ENCODE assay signal across 8 cellular contexts in the genomic region with DNA sequence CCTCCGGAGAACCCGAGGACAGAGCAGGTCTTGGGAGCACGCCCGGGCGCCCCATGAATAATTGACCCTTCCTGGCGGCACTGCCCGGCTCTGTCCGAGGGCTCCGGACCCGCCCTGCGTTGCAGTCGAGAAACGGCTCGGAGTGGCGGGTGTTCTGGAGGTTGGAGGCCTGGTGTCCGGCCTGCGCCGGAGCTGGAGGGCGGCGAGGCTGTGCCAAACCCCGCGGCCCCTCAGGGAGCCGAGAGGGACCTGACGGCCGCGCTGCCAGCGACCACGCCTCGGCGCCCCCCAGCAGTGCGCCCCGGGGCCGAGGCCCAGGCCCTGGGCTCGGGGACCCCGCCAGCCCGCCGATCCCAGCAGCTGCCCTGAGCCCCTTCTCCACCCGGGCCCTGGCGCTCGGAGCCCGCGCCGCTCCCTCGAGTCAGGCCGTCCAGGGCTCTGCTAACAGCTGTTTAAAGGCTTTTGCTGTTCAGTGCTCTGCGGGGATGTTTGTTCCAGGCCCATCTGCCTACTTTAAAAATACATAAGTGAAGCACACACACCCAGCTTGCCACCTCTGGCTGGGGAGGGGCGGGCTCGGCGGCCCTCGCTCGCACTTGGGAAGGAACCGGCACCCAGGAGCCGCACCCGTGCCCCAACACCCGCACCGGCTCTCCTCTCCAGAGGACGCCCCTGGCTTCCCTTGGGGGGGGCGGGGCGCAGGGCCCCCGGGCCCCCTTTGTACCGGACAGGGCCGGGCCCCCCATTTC. TPM values are rescaled to one million over a fixed set of nuclear protein-coding genes. Genes with fewer than 3 reads are reported as not detected.
DNase-seq lines count a peak whose midpoint lies in the region; ATAC-seq and TF ChIP-seq lines count a peak whose summit lies in the region.

No MANE protein-coding gene starts in this region.

- no peaks in the 10 kb centered on the region for H3K36me3 ChIP-seq in SU-DHL-6 (ENCODE audit: low read length)

- peak overlapping the region; percentile 69 for H3K27ac ChIP-seq in 22Rv1
- no peak overlapping the region for H3K27ac ChIP-seq in SU-DHL-6 (ENCODE audit: low read depth, low read length)

- H3K9me3 ChIP-seq in SU-DHL-6 (ENCODE audit: insufficient read depth, low read length) = no peaks in the 10 kb centered on the region

- H3K79me2 ChIP-seq in SU-DHL-6 (ENCODE audit: insufficient read depth, low read length) = no peaks in the 10 kb centered on the region

- H3K4me3 ChIP-seq in GM12875 (ENCODE audit: low read depth, low read length) (peak overlapping the region; percentile 77), SU-DHL-6 (ENCODE audit: insufficient read depth, low read length, poor library complexity, severe bottlenecking) (peak overlapping the region; percentile 65), epithelial cell of proximal tubule (ENCODE audit: low read depth, low read length) (peak overlapping the region; percentile 71)

- peak; percentile 8 to 13 for ATAC-seq in naive B cell (ENCODE audit: low read depth in 2 of 2)
- no peak for ATAC-seq in HG03439 (IDR thresholded peaks at IDR 0.05; ENCODE audit: unreplicated experiment)
- no peak for ATAC-seq in GM19463 (IDR thresholded peaks at IDR 0.05; ENCODE audit: unreplicated experiment)
- ATAC-seq in HG02840 (IDR thresholded peaks at IDR 0.05; ENCODE audit: low FRiP score, unreplicated experiment) = no peak

- H3F3A ChIP-seq in SU-DHL-6 (ENCODE audit: insufficient read depth) = 0 out of 2 replicates have a peak, but pooled peaks cover 7% of the 10 kb centered on the region

- H4K20me1 ChIP-seq in SU-DHL-6 (ENCODE audit: low read depth, low read length) = no peaks in the 10 kb centered on the region

- H3K27ac Mint-ChIP-seq in naive B cell = peak overlapping the region in 5 of 6 donors; percentile 95 to 98 (median 97)

- no peaks in the 10 kb centered on the region for H3K9me3 Mint-ChIP-seq in naive B cell

- H3K4me2 ChIP-seq in SU-DHL-6 (ENCODE audit: low read depth, low read length, poor library complexity, severe bottlenecking) = peak overlapping the region; percentile 98

- no peak for TF ChIP-seq CTCF in 22Rv1 (IDR thresholded peaks at IDR 0.05)
- no peak for TF ChIP-seq CTCF in GM12875 (IDR thresholded peaks at IDR 0.05; ENCODE audit: borderline replicate concordance, insufficient read depth, low read depth, low read length)
- no peak for TF ChIP-seq CTCF in SU-DHL-6 (IDR thresholded peaks at IDR 0.05; ENCODE audit: insufficient read depth, low read length, poor library complexity, severe bottlenecking)
- no peak for TF ChIP-seq CTCF in epithelial cell of proximal tubule (conservative IDR thresholded peaks at IDR 0.05; ENCODE audit: low read depth, low read length)

- H3K36me3 Mint-ChIP-seq in naive B cell = peaks cover 5 to 12% of the 10 kb centered on the region in 2 donors

- DNase-seq in epithelial cell of proximal tubule (ENCODE audit: low read depth) = no peak
- peak; percentile 32 for DNase-seq in naive B cell

- no peaks in the 10 kb centered on the region for H3K27me3 ChIP-seq in SU-DHL-6 (ENCODE audit: low read length)

- peak overlapping the region; percentile 92 to 99 (median 98) for H3K4me3 Mint-ChIP-seq in naive B cell

- peak overlapping the region; percentile 78 for H2AFZ ChIP-seq in SU-DHL-6 (ENCODE audit: low read depth, low read length, severe bottlenecking)

- H3K4me1 Mint-ChIP-seq in naive B cell = peaks cover 34 to 44% (median 39%) of the 10 kb centered on the region in 3 donors

- H3K9me2 ChIP-seq in SU-DHL-6 (replicated peaks; ENCODE audit: insufficient read depth, low read length) = no peaks in the 10 kb centered on the region

- H3K9ac ChIP-seq in SU-DHL-6 (ENCODE audit: low read length) = peak overlapping the region; percentile 55

- H3K27me3 Mint-ChIP-seq in naive B cell = no peaks in the 10 kb centered on the region

RNA-seq across cellular contexts. Expression of gene ZNF710, which starts 0.8 kb away (rescaled TPM):
- 11.4 and 19.9 TPM in 2 replicates for total RNA-seq in epithelial cell of proximal tubule
- polyA plus RNA-seq in naive B cell (ENCODE audit: low read depth in 6 of 6) = 1 to 10 TPM in 5 of 6 donors, under 1 TPM in 1; 0.64 to 2.4 (median 2.0) TPM

Comparison
In these comparisons a context has a peak if more than half of its experiments do, and no peak if none do; other contexts are left out.
1. ATAC-seq: peak in naive B cell (2 of 2); none in HG03439 (single experiment), GM19463 (single experiment) and HG02840 (single experiment).
2. Peak in every context shown above with its lines, with median percentiles within 50 percentile points of each other: H3K4me3 ChIP-seq.